ENCODE assay signal across 12 cellular contexts in genomic region chr20:38109025-38109541, GRCh38. TPM values are rescaled to one million over a fixed set of nuclear protein-coding genes. Genes with fewer than 3 reads are reported as not detected.
A peak's percentile ranks its signal among the peaks of the same experiment; 100 is the strongest.
DNase-seq lines count a peak whose midpoint lies in the region; ATAC-seq, FAIRE-seq and TF ChIP-seq lines count a peak whose summit lies in the region.
"Had no signal": no experiment of that assay in that cellular context is flagged by ENCODE, and none has a peak within 500 bp of the region (broad histone marks: within the 10 kb centered on the region; RNA-seq: fewer than 3 reads in every experiment).

No MANE protein-coding gene starts in this region.

- H3K4me1 ChIP-seq in RWPE2 (ENCODE audit: insufficient read depth, poor library complexity, severe bottlenecking) (peaks cover 35% of the 10 kb centered on the region), pancreas (peaks cover 0 to 6% (median 0%) of the 10 kb centered on the region in 3 donors)
- no peaks in the 10 kb centered on the region for H3K4me1 ChIP-seq in CD8-positive, alpha-beta memory T cell (ENCODE audit: insufficient read depth, low read length)

- ATAC-seq in RWPE2 (ENCODE audit: low read depth): no peak
- ATAC-seq in pancreas: peak in 3 of 4 donors; percentile 23 to 45 (median 41)
- no peak for ATAC-seq in HG03571 (IDR thresholded peaks at IDR 0.05; ENCODE audit: unreplicated experiment)
- ATAC-seq in activated CD4-positive, alpha-beta T cell treated with anti-CD3 and anti-CD28 coated beads for 36 hours: no peak
- ATAC-seq: CD8-positive, alpha-beta T cell had no signal

- H3K9me3 Mint-ChIP-seq in CD8-positive, alpha-beta memory T cell: no peaks in the 10 kb centered on the region
- H3K9me3 Mint-ChIP-seq in activated CD4-positive, alpha-beta T cell treated with anti-CD3 and anti-CD28 coated beads for 36 hours (ENCODE audit: low read depth): no peaks in the 10 kb centered on the region
- H3K9me3 Mint-ChIP-seq: CD8-positive, alpha-beta T cell had no signal

- H3K4me3 ChIP-seq in AG04450 (ENCODE audit: low read depth, low read length) (no peak overlapping the region), RWPE2 (ENCODE audit: severe bottlenecking) (no peak overlapping the region), fibroblast of villous mesenchyme (ENCODE audit: low read depth, low read length) (no peak overlapping the region), pancreas (no peak overlapping the region)
- no peak overlapping the region for H3K4me3 ChIP-seq in CD8-positive, alpha-beta memory T cell (ENCODE audit: low read length)

- no peak for FAIRE-seq in pancreas (lab: Jason Lieb, UNC)
- FAIRE-seq: frontal cortex had no signal

- DNase-seq in AG04450 (ENCODE audit: low read depth, low spot score): peak; percentile 62
- DNase-seq in RWPE2 (ENCODE audit: low spot score): peak; percentile 42
- DNase-seq in fibroblast of villous mesenchyme (ENCODE audit: low read depth): peak; percentile 99
- DNase-seq in pancreas: no peak
- DNase-seq in NCI-H524 (lab: John Stamatoyannopoulos, UW): no peak
- DNase-seq in CD8-positive, alpha-beta memory T cell: no peak
- no peak for DNase-seq in activated CD4-positive, alpha-beta T cell treated with anti-CD3 and anti-CD28 coated beads for 36 hours
- DNase-seq: NCI-H748 treated with DMSO at 0.1 percent for 48 hours had no signal

- peaks cover 0 to 1% of the 10 kb centered on the region in 2 donors for H3K27me3 Mint-ChIP-seq in CD8-positive, alpha-beta memory T cell
- no peaks in the 10 kb centered on the region for H3K27me3 Mint-ChIP-seq in activated CD4-positive, alpha-beta T cell treated with anti-CD3 and anti-CD28 coated beads for 36 hours

- H3K36me3 Mint-ChIP-seq in CD8-positive, alpha-beta memory T cell: no peaks in the 10 kb centered on the region
- H3K36me3 Mint-ChIP-seq in activated CD4-positive, alpha-beta T cell treated with anti-CD3 and anti-CD28 coated beads for 36 hours (ENCODE audit: low read depth): no peaks in the 10 kb centered on the region
- H3K36me3 Mint-ChIP-seq: activated naive CD8-positive, alpha-beta T cell; CD8-positive, alpha-beta T cell had no signal

- H3K27ac ChIP-seq in AG04450 (ENCODE audit: low read depth, low read length) (peak overlapping the region; percentile 87), RWPE2 (ENCODE audit: poor library complexity, severe bottlenecking) (peak overlapping the region; percentile 88), pancreas (peak overlapping the region in 1 of 4 donors; percentile 0)
- no peak overlapping the region for H3K27ac ChIP-seq in CD8-positive, alpha-beta memory T cell (ENCODE audit: low read depth, low read length)

- intact Hi-C loops in pancreas (cut with DNase I): no loop called here
- intact Hi-C loops in activated CD4-positive, alpha-beta T cell treated with anti-CD3 and anti-CD28 coated beads for 36 hours (cut with DNase I, micrococcal nuclease): no loop called here

- 77 to 88% methylated on average over 3 of the region's 3 CpGs for WGBS in pancreas, 2 donors

- CTCF ChIA-PET in AG04450 (lab: Charles Lee): interaction anchor here (0.7 kb wide), 1 partner anchor 51 kb away, joined by 3 read pairs; no protein-coding TSS in a partner anchor
- CTCF ChIA-PET in CD8-positive, alpha-beta memory T cell (lab: Charles Lee): no interaction called here
- CTCF ChIA-PET in activated CD4-positive, alpha-beta T cell treated with anti-CD3 and anti-CD28 coated beads for 36 hours (lab: Charles Lee): interaction anchor here (1.2 kb wide), 1 partner anchor 52 kb away, joined by 3 read pairs; no protein-coding TSS in a partner anchor

- POLR2A ChIA-PET in AG04450 (lab: Yijun Ruan, JAX): interaction anchor here (0.6 to 2.1 kb wide), 6 partner anchors 9 to 35 kb away, joined by 3 to 6 read pairs (median 5); no protein-coding TSS in a partner anchor
- POLR2A ChIA-PET in CD8-positive, alpha-beta memory T cell (lab: Charles Lee): no interaction called here
- POLR2A ChIA-PET in activated CD4-positive, alpha-beta T cell treated with anti-CD3 and anti-CD28 coated beads for 36 hours (lab: Charles Lee): interaction anchor here (0.6 kb wide), 2 partner anchors 8 to 383 kb away, joined by 3 to 4 read pairs; no protein-coding TSS in a partner anchor

- no peaks in the 10 kb centered on the region for H3K4me1 Mint-ChIP-seq in CD8-positive, alpha-beta memory T cell
- H3K4me1 Mint-ChIP-seq in activated CD4-positive, alpha-beta T cell treated with anti-CD3 and anti-CD28 coated beads for 36 hours: no peaks in the 10 kb centered on the region

- H3K27ac Mint-ChIP-seq in CD8-positive, alpha-beta memory T cell: peak overlapping the region in 1 of 8 donors; percentile 28
- no peak overlapping the region for H3K27ac Mint-ChIP-seq in activated CD4-positive, alpha-beta T cell treated with anti-CD3 and anti-CD28 coated beads for 36 hours
- H3K27ac Mint-ChIP-seq: activated naive CD8-positive, alpha-beta T cell; CD8-positive, alpha-beta T cell had no signal

- no peak for TF ChIP-seq CTCF in AG04450 (IDR thresholded peaks at IDR 0.05; ENCODE audit: low read depth, low read length)
- TF ChIP-seq CTCF in RWPE2 (IDR thresholded peaks at IDR 0.05; ENCODE audit: poor library complexity, severe bottlenecking): no peak
- no peak for TF ChIP-seq CTCF in fibroblast of villous mesenchyme (IDR thresholded peaks at IDR 0.05; ENCODE audit: insufficient read depth, low read depth, low read length)
- no peak for TF ChIP-seq CTCF in pancreas (IDR thresholded peaks at IDR 0.05)

- H3K27me3 ChIP-seq in AG04450 (ENCODE audit: control insufficient read depth, insufficient read depth, low read length) (no peaks in the 10 kb centered on the region), RWPE2 (ENCODE audit: insufficient read depth, poor library complexity, severe bottlenecking) (no peaks in the 10 kb centered on the region), pancreas (no peaks in the 10 kb centered on the region)
- no peaks in the 10 kb centered on the region for H3K27me3 ChIP-seq in CD8-positive, alpha-beta memory T cell (ENCODE audit: insufficient read depth, low read length, poor library complexity, severe bottlenecking)

- H3K36me3 ChIP-seq in RWPE2 (ENCODE audit: low read depth) (no peaks in the 10 kb centered on the region), pancreas (no peaks in the 10 kb centered on the region)
- no peaks in the 10 kb centered on the region for H3K36me3 ChIP-seq in CD8-positive, alpha-beta memory T cell (ENCODE audit: insufficient read depth, low read length)

- H3K4me3 Mint-ChIP-seq in CD8-positive, alpha-beta memory T cell: no peak overlapping the region
- no peak overlapping the region for H3K4me3 Mint-ChIP-seq in activated CD4-positive, alpha-beta T cell treated with anti-CD3 and anti-CD28 coated beads for 36 hours
- H3K4me3 Mint-ChIP-seq: activated naive CD8-positive, alpha-beta T cell; CD8-positive, alpha-beta T cell had no signal

- H3K9me3 ChIP-seq in AG04450 (ENCODE audit: control insufficient read depth, insufficient read depth, low read length) (no peaks in the 10 kb centered on the region), RWPE2 (ENCODE audit: severe bottlenecking) (no peaks in the 10 kb centered on the region), pancreas (no peaks in the 10 kb centered on the region)
- H3K9me3 ChIP-seq in CD8-positive, alpha-beta memory T cell (ENCODE audit: low read length): no peaks in the 10 kb centered on the region

RNA-seq across cellular contexts. Expression of gene TGM2, which starts 56.0 kb away (rescaled TPM):
- 326 and 398 TPM in 2 replicates for polyA plus RNA-seq in AG04450 (2011; rRNA removed)
- 277 and 363 TPM in 2 replicates for polyA minus RNA-seq in AG04450 (2011; rRNA and poly(A)+ RNA removed)
- 1,041 and 2,020 TPM in 2 replicates for total RNA-seq in fibroblast of villous mesenchyme
- 10 to 100 TPM in 3 of 6 donors, 1 to 10 TPM in 3; 3.7 to 92.6 (median 10.6) TPM for total RNA-seq in pancreas
- polyA plus RNA-seq in pancreas: 10 to 100 TPM in 1 of 2 donors, 1 to 10 TPM in 1; 9.2 to 12.9 TPM
- not detected for total RNA-seq in CD8-positive, alpha-beta memory T cell
- polyA plus RNA-seq in CD8-positive, alpha-beta memory T cell: not detected
- under 1 TPM; 0.04 to 0.09 TPM for total RNA-seq in activated CD4-positive, alpha-beta T cell treated with anti-CD3 and anti-CD28 coated beads for 36 hours
- total RNA-seq: CD8-positive, alpha-beta T cell had no signal

Comparison
In these comparisons a context has a peak if more than half of its experiments do, and no peak if none do; other contexts are left out.
1. DNase-seq: peak in AG04450 (single experiment), RWPE2 (single experiment) and fibroblast of villous mesenchyme (single experiment); none in pancreas (0 of 6), NCI-H524 (0 of 2), CD8-positive, alpha-beta memory T cell (0 of 5) and activated CD4-positive, alpha-beta T cell treated with anti-CD3 and anti-CD28 coated beads for 36 hours (single experiment).
2. ATAC-seq: peak in pancreas (3 of 4); none in RWPE2 (single experiment), HG03571 (single experiment) and activated CD4-positive, alpha-beta T cell treated with anti-CD3 and anti-CD28 coated beads for 36 hours (single experiment).
3. RNA of gene TGM2, which starts 56.0 kb away (total RNA-seq): 1,041 to 2,020 TPM in fibroblast of villous mesenchyme; 3.7 to 92.6 TPM in pancreas, 0.04 to 0.09 TPM in activated CD4-positive, alpha-beta T cell treated with anti-CD3 and anti-CD28 coated beads for 36 hours and not detected in CD8-positive, alpha-beta memory T cell; every median in the first group is over 10 times any median in the second.